1 cellular context compared by ENCODE assay signal in the genomic region with DNA sequence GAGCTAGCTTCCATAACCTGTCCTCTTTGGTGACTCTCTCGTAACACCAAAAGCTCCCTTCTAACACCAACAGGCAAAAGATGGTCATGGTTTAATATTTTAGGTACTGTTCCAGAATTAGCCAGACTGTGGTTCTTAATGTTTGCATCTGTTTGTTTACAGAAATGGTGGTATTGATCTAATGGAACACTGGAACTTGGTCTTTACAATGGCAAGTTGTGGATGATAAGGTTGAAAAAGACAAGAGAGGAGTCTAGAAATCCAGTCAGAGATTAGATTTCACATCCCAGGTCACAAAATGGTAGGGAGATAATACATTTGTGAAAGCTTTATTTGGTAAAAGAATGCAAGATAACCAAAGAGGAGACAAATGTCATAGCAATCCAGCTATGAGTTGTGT.
A peak's percentile ranks its signal among the peaks of the same experiment; 100 is the strongest.
TF ChIP-seq lines count a peak whose summit lies in the region.

No MANE protein-coding gene starts in this region.

TF ChIP-seq in K562, 482 proteins besides CTCF, POLR2A, EP300 and RAD21 (continued from another document):
- TF ChIP-seq, protein P1, sequence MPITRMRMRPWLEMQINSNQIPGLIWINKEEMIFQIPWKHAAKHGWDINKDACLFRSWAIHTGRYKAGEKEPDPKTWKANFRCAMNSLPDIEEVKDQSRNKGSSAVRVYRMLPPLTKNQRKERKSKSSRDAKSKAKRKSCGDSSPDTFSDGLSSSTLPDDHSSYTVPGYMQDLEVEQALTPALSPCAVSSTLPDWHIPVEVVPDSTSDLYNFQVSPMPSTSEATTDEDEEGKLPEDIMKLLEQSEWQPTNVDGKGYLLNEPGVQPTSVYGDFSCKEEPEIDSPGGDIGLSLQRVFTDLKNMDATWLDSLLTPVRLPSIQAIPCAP (CRISPR knock-in tag; IDR thresholded peaks at IDR 0.05; ENCODE audit: borderline replicate concordance) = no peak
- TF ChIP-seq, protein P2, sequence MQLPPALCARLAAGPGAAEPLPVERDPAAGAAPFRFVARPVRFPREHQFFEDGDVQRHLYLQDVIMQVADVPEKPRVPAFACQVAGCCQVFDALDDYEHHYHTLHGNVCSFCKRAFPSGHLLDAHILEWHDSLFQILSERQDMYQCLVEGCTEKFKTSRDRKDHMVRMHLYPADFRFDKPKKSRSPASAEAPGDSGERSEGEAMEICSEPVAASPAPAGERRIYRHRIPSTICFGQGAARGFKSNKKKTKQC (CRISPR knock-in tag; IDR thresholded peaks at IDR 0.05) = no peak
- TF ChIP-seq DPF2 (IDR thresholded peaks at IDR 0.05) (peak; percentile 16; the same call in 1 of the 2 replicates), ZNF586 (CRISPR knock-in tag; conservative IDR thresholded peaks at IDR 0.05) (no peak), EHMT2 (IDR thresholded peaks at IDR 0.05) (peak; percentile 65), NBN (IDR thresholded peaks at IDR 0.05; ENCODE audit: low read depth) (no peak), MAFF (IDR thresholded peaks at IDR 0.05; ENCODE audit: low read length) (no peak), ZNF175 (CRISPR knock-in tag; IDR thresholded peaks at IDR 0.05; ENCODE audit: low read depth) (0 out of 2 replicates have a peak, but pooled peaks have one; percentile 6), HMGN3 (IDR thresholded peaks at IDR 0.05; ENCODE audit: borderline replicate concordance, extremely low read depth, insufficient read length, low read depth, low read length) (no peak), TAF1 (IDR thresholded peaks at IDR 0.05; ENCODE audit: control insufficient read depth, extremely low read depth, insufficient read depth, low read length, severe bottlenecking) (no peak), ARNT (IDR thresholded peaks at IDR 0.05) (no peak), FUS (optimal IDR thresholded peaks at IDR 0.05; ENCODE audit: low read depth, low read length) (no peak), SMARCA4 (IDR thresholded peaks at IDR 0.05) (peak; percentile 12; the same call in 1 of the 2 replicates), NFXL1 (CRISPR knock-in tag; IDR thresholded peaks at IDR 0.05) (no peak), DACH1 (IDR thresholded peaks at IDR 0.05; ENCODE audit: partially characterized antibody) (no peak), GTF2E2 (tag; IDR thresholded peaks at IDR 0.05) (no peak; the same call in 1 of the 2 replicates), ZNF79 (CRISPR knock-in tag; IDR thresholded peaks at IDR 0.05; ENCODE audit: low read depth) (peak; percentile 54; the same call in 1 of the 2 replicates), KDM1A (IDR thresholded peaks at IDR 0.05) (peak in 1 of 2 experiments; percentile 27; a peak in 1 of 4 replicates), ZNF165 (CRISPR knock-in tag; IDR thresholded peaks at IDR 0.05; ENCODE audit: borderline replicate concordance) (no peak), SIN3B (IDR thresholded peaks at IDR 0.05; ENCODE audit: low read depth) (0 out of 2 replicates have a peak, but pooled peaks have one; percentile 16), RUNX1 (IDR thresholded peaks at IDR 0.05; ENCODE audit: low read depth) (no peak), RNF2 (IDR thresholded peaks at IDR 0.05) (no peak), ZNF589 (CRISPR knock-in tag; IDR thresholded peaks at IDR 0.05; ENCODE audit: low read depth) (peak; percentile 10; the same call in 1 of the 2 replicates), FOXK2 (conservative IDR thresholded peaks at IDR 0.05 in 1 of 2, IDR thresholded peaks at IDR 0.05 in 1 of 2; ENCODE audit: low read depth in 2 of 2) (peak in 1 of 2 experiments; percentile 26; a peak in 1 of 4 replicates), PHF20 (IDR thresholded peaks at IDR 0.05; ENCODE audit: partially characterized antibody) (no peak), SMAD3 (CRISPR knock-in tag; conservative IDR thresholded peaks at IDR 0.05) (0 out of 2 replicates have a peak, but pooled peaks have one; percentile 24), SOX6 (IDR thresholded peaks at IDR 0.05) (peak; percentile 45; the same call in 1 of the 2 replicates), ASH1L (IDR thresholded peaks at IDR 0.05; ENCODE audit: borderline replicate concordance, low read depth, partially characterized antibody) (peak; percentile 16), RBFOX2 (IDR thresholded peaks at IDR 0.05; ENCODE audit: low read depth, low read length) (no peak)
- TF ChIP-seq, protein P3, sequence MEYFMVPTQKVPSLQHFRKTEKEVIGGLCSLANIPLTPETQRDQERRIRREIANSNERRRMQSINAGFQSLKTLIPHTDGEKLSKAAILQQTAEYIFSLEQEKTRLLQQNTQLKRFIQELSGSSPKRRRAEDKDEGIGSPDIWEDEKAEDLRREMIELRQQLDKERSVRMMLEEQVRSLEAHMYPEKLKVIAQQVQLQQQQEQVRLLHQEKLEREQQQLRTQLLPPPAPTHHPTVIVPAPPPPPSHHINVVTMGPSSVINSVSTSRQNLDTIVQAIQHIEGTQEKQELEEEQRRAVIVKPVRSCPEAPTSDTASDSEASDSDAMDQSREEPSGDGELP (CRISPR knock-in tag; IDR thresholded peaks at IDR 0.05; ENCODE audit: borderline replicate concordance) = no peak
- TF ChIP-seq, protein P4, sequence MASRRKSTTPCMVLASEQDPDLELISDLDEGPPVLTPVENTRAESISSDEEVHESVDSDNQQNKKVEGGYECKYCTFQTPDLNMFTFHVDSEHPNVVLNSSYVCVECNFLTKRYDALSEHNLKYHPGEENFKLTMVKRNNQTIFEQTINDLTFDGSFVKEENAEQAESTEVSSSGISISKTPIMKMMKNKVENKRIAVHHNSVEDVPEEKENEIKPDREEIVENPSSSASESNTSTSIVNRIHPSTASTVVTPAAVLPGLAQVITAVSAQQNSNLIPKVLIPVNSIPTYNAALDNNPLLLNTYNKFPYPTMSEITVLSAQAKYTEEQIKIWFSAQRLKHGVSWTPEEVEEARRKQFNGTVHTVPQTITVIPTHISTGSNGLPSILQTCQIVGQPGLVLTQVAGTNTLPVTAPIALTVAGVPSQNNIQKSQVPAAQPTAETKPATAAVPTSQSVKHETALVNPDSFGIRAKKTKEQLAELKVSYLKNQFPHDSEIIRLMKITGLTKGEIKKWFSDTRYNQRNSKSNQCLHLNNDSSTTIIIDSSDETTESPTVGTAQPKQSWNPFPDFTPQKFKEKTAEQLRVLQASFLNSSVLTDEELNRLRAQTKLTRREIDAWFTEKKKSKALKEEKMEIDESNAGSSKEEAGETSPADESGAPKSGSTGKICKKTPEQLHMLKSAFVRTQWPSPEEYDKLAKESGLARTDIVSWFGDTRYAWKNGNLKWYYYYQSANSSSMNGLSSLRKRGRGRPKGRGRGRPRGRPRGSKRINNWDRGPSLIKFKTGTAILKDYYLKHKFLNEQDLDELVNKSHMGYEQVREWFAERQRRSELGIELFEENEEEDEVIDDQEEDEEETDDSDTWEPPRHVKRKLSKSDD (conservative IDR thresholded peaks at IDR 0.05; ENCODE audit: low read length) = no peak
- TF ChIP-seq, protein P5, sequence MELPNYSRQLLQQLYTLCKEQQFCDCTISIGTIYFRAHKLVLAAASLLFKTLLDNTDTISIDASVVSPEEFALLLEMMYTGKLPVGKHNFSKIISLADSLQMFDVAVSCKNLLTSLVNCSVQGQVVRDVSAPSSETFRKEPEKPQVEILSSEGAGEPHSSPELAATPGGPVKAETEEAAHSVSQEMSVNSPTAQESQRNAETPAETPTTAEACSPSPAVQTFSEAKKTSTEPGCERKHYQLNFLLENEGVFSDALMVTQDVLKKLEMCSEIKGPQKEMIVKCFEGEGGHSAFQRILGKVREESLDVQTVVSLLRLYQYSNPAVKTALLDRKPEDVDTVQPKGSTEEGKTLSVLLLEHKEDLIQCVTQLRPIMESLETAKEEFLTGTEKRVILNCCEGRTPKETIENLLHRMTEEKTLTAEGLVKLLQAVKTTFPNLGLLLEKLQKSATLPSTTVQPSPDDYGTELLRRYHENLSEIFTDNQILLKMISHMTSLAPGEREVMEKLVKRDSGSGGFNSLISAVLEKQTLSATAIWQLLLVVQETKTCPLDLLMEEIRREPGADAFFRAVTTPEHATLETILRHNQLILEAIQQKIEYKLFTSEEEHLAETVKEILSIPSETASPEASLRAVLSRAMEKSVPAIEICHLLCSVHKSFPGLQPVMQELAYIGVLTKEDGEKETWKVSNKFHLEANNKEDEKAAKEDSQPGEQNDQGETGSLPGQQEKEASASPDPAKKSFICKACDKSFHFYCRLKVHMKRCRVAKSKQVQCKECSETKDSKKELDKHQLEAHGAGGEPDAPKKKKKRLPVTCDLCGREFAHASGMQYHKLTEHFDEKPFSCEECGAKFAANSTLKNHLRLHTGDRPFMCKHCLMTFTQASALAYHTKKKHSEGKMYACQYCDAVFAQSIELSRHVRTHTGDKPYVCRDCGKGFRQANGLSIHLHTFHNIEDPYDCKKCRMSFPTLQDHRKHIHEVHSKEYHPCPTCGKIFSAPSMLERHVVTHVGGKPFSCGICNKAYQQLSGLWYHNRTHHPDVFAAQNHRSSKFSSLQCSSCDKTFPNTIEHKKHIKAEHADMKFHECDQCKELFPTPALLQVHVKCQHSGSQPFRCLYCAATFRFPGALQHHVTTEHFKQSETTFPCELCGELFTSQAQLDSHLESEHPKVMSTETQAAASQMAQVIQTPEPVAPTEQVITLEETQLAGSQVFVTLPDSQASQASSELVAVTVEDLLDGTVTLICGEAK (IDR thresholded peaks at IDR 0.05) = peak; percentile 58; the same call in 1 of the 2 replicates
- TF ChIP-seq, protein P5 (CRISPR knock-in tag; IDR thresholded peaks at IDR 0.05) = no peak
- TF ChIP-seq, protein P6, sequence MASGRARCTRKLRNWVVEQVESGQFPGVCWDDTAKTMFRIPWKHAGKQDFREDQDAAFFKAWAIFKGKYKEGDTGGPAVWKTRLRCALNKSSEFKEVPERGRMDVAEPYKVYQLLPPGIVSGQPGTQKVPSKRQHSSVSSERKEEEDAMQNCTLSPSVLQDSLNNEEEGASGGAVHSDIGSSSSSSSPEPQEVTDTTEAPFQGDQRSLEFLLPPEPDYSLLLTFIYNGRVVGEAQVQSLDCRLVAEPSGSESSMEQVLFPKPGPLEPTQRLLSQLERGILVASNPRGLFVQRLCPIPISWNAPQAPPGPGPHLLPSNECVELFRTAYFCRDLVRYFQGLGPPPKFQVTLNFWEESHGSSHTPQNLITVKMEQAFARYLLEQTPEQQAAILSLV (tag; IDR thresholded peaks at IDR 0.05) = no peak
- TF ChIP-seq, protein P7, sequence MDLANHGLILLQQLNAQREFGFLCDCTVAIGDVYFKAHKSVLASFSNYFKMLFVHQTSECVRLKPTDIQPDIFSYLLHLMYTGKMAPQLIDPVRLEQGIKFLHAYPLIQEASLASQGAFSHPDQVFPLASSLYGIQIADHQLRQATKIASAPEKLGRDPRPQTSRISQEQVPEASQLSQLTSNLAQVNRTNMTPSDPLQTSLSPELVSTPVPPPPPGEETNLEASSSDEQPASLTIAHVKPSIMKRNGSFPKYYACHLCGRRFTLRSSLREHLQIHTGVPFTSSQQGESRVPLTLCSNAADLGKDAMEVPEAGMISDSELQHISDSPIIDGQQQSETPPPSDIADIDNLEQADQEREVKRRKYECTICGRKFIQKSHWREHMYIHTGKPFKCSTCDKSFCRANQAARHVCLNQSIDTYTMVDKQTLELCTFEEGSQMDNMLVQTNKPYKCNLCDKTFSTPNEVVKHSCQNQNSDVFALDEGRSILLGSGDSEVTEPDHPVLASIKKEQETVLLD (IDR thresholded peaks at IDR 0.05) = no peak
TF ChIP-seq in K562: peak in this region for 14.
